9 cellular contexts compared by ENCODE assay signal in the genomic region with DNA sequence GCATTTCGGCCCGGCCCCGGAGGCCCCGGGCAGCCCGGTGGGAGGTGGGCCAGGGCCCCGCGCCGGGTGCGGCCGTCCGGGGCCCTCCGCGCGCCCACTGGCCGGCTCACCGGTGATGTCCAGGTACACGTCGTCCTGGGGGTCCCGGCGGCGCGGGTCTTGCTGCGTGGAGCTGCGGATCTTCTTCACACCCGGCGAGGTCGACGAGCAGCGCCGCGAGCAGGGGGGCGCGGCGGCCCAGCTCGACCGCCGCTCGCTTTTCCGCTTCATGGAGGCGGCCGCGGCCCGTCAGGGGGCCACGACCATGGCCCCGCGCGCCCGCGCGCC. TPM values are rescaled to one million over a fixed set of nuclear protein-coding genes. Genes with fewer than 3 reads are reported as not detected.
DNase-seq lines count a peak whose midpoint lies in the region; ATAC-seq and TF ChIP-seq lines count a peak whose summit lies in the region.
"Had no signal": no experiment of that assay in that cellular context is flagged by ENCODE, and none has a peak within 500 bp of the region (broad histone marks: within the 10 kb centered on the region; RNA-seq: fewer than 3 reads in every experiment).

No MANE protein-coding gene starts in this region.

- H3K27me3 ChIP-seq in AG04450 (ENCODE audit: control insufficient read depth, insufficient read depth, low read length) (no peaks in the 10 kb centered on the region), HUES64 (ENCODE audit: insufficient read depth, low read length) (peaks cover 24% of the 10 kb centered on the region), endodermal cell (ENCODE audit: control insufficient read depth, insufficient read depth, low read length, poor library complexity, severe bottlenecking) (no peaks in the 10 kb centered on the region), neural cell (ENCODE audit: insufficient read depth, low read depth, low read length) (no peaks in the 10 kb centered on the region), Karpas-422 (ENCODE audit: low read length) (no peaks in the 10 kb centered on the region)

- no peak overlapping the region for H3K27ac ChIP-seq in AG04450 (ENCODE audit: low read depth, low read length)
- no peak overlapping the region for H3K27ac ChIP-seq in HUES64 (ENCODE audit: low read depth, low read length)
- no peak overlapping the region for H3K27ac ChIP-seq in endodermal cell (ENCODE audit: low read depth, low read length)
- no peak overlapping the region for H3K27ac ChIP-seq in neural cell (ENCODE audit: low read length)
- no peak overlapping the region for H3K27ac ChIP-seq in Karpas-422 (ENCODE audit: low read length)

- no peak for TF ChIP-seq RAD21 in neural cell (conservative IDR thresholded peaks at IDR 0.05)

- no peaks in the 10 kb centered on the region for H3K36me3 Mint-ChIP-seq in endodermal cell (ENCODE audit: low read depth)

- no peak for TF ChIP-seq EP300 in neural cell (conservative IDR thresholded peaks at IDR 0.05; ENCODE audit: poor library complexity, severe bottlenecking)

- WGBS in HUES64: under 1% methylated on average over 50 of the region's 50 CpGs
- 0% methylated on average over 6 to 50 of the region's 50 CpGs for WGBS in endodermal cell (ENCODE audit: insufficient coverage in 1 of 2, insufficient read length in 1 of 2), 2 experiments

- no peak overlapping the region for H3K27ac Mint-ChIP-seq in endodermal cell
- H3K27ac Mint-ChIP-seq: activated CD4-positive, alpha-beta T cell treated with anti-CD3 and anti-CD28 coated beads for 36 hours had no signal

- POLR2A ChIA-PET in AG04450 (lab: Yijun Ruan, JAX): interaction anchor here (1.2 kb wide), 1 partner anchor 52 kb away, joined by 3 read pairs; no protein-coding TSS in a partner anchor

- no peak for TF ChIP-seq CTCF in AG04450 (IDR thresholded peaks at IDR 0.05; ENCODE audit: low read depth, low read length)
- no peak for TF ChIP-seq CTCF in endodermal cell (conservative IDR thresholded peaks at IDR 0.05)
- TF ChIP-seq CTCF in neural cell (IDR thresholded peaks at IDR 0.05; ENCODE audit: poor library complexity, severe bottlenecking): no peak

- ATAC-seq in GM19463 (IDR thresholded peaks at IDR 0.05; ENCODE audit: unreplicated experiment): no peak

- no peak overlapping the region for H2AFZ ChIP-seq in neural cell (ENCODE audit: low read depth, low read length)
- no peak overlapping the region for H2AFZ ChIP-seq in Karpas-422 (ENCODE audit: low read length)

- H3F3A ChIP-seq in neural cell (ENCODE audit: insufficient read depth, low read length, poor library complexity, severe bottlenecking): no peaks in the 10 kb centered on the region

- peak overlapping the region; percentile 63 for H3K4me3 Mint-ChIP-seq in endodermal cell

- H3K9me2 ChIP-seq in neural cell (ENCODE audit: insufficient read depth, low read length) (no peaks in the 10 kb centered on the region), Karpas-422 (replicated peaks; ENCODE audit: insufficient read depth, low read length) (no peaks in the 10 kb centered on the region)

- H3K9me3 ChIP-seq in AG04450 (ENCODE audit: control insufficient read depth, insufficient read depth, low read length): no peaks in the 10 kb centered on the region
- H3K9me3 ChIP-seq in HUES64 (ENCODE audit: insufficient read depth, low read depth, low read length): no peaks in the 10 kb centered on the region
- H3K9me3 ChIP-seq in endodermal cell (ENCODE audit: control insufficient read depth, low read length): no peaks in the 10 kb centered on the region
- no peaks in the 10 kb centered on the region for H3K9me3 ChIP-seq in neural cell (ENCODE audit: low read length)
- H3K9me3 ChIP-seq in Karpas-422 (ENCODE audit: low read length): no peaks in the 10 kb centered on the region

- H3K4me1 ChIP-seq in HUES64 (ENCODE audit: insufficient read depth, low read length) (peaks cover 24% of the 10 kb centered on the region), endodermal cell (ENCODE audit: control insufficient read depth, insufficient read depth, low read length) (peaks cover 8% of the 10 kb centered on the region), Karpas-422 (ENCODE audit: low read length) (no peaks in the 10 kb centered on the region)

- H3K4me1 Mint-ChIP-seq in endodermal cell: peaks cover 31% of the 10 kb centered on the region

- H3K4me3 ChIP-seq in AG04450 (ENCODE audit: low read depth, low read length) (peak overlapping the region; percentile 69), HUES64 (ENCODE audit: low read length) (peak overlapping the region; percentile 73), endodermal cell (ENCODE audit: low read length) (peak overlapping the region; percentile 91), neural cell (ENCODE audit: low read length) (peak overlapping the region; percentile 76), Karpas-422 (ENCODE audit: low read length) (no peak overlapping the region)

- no peaks in the 10 kb centered on the region for H3K9me3 Mint-ChIP-seq in endodermal cell

- H3K4me2 ChIP-seq in neural cell (ENCODE audit: low read length) (no peak overlapping the region), Karpas-422 (ENCODE audit: low read depth, low read length, poor library complexity, severe bottlenecking) (no peak overlapping the region)

- H3K36me3 ChIP-seq in HUES64 (ENCODE audit: insufficient read depth, low read length): no peaks in the 10 kb centered on the region
- no peaks in the 10 kb centered on the region for H3K36me3 ChIP-seq in endodermal cell (ENCODE audit: control insufficient read depth, insufficient read depth, low read length)
- H3K36me3 ChIP-seq in neural cell (ENCODE audit: insufficient read depth, low read length): no peaks in the 10 kb centered on the region
- H3K36me3 ChIP-seq in Karpas-422 (ENCODE audit: insufficient read depth, low read length): no peaks in the 10 kb centered on the region

- H3K79me2 ChIP-seq in neural cell (replicated peaks; ENCODE audit: insufficient read depth, low read length) (peaks cover 4% of the 10 kb centered on the region), Karpas-422 (ENCODE audit: low read length) (no peaks in the 10 kb centered on the region)

- H3K9ac ChIP-seq in HUES64 (ENCODE audit: low read depth, low read length) (peak overlapping the region; percentile 21; the same call in 1 of the 2 replicates), endodermal cell (ENCODE audit: extremely low read depth, low read length, poor library complexity, severe bottlenecking) (peak overlapping the region; percentile 47), neural cell (ENCODE audit: low read length) (peak overlapping the region; percentile 66), Karpas-422 (ENCODE audit: low read length) (no peak overlapping the region)

- DNase-seq in AG04450 (ENCODE audit: low read depth, low spot score) (no peak), endodermal cell (peak; percentile 59), pons (ENCODE audit: low spot score) (no peak), Karpas-422 (no peak), NCI-H1092 treated with DMSO at 0.1 percent for 48 hours (lab: John Stamatoyannopoulos, UW) (no peak)

- H4K20me1 ChIP-seq in neural cell (ENCODE audit: insufficient read depth) (no peaks in the 10 kb centered on the region), Karpas-422 (ENCODE audit: insufficient read depth, low read depth, low read length) (no peaks in the 10 kb centered on the region)

- CTCF ChIA-PET in AG04450 (lab: Charles Lee): interaction anchor here (0.6 kb wide), 1 partner anchor 1811 kb away, joined by 4 read pairs; no protein-coding TSS in a partner anchor

- H3K27me3 Mint-ChIP-seq in endodermal cell (ENCODE audit: insufficient read depth): peaks cover 4% of the 10 kb centered on the region

TF ChIP-seq in neural cell, 6 proteins besides CTCF, POLR2A, EP300 and RAD21 (continues in another document):
- TF ChIP-seq SMC3 (conservative IDR thresholded peaks at IDR 0.05; ENCODE audit: poor library complexity): no peak
- peak; percentile 11 for TF ChIP-seq POLR2AphosphoS5 (IDR thresholded peaks at IDR 0.05)
- no peak for TF ChIP-seq TAF1 (IDR thresholded peaks at IDR 0.05; ENCODE audit: low read depth)
- no peak for TF ChIP-seq EZH2 (IDR thresholded peaks at IDR 0.05; ENCODE audit: borderline replicate concordance, insufficient read depth, low read length, poor library complexity, severe bottlenecking)
- TF ChIP-seq MXI1 (conservative IDR thresholded peaks at IDR 0.05; ENCODE audit: poor library complexity, severe bottlenecking): no peak

RNA-seq across cellular contexts. Expression of gene CDC14B, which starts 0.6 kb away (rescaled TPM):
- polyA plus RNA-seq in AG04450 (2011; rRNA removed) (17.1 and 19.1 TPM in 2 replicates), neural cell (5.8 and 7.0 TPM in 2 replicates)
- polyA minus RNA-seq in AG04450 (2011; rRNA and poly(A)+ RNA removed): 32.8 and 33.6 TPM in 2 replicates
- 27.9 TPM for polyA plus RNA-seq in HUES64 (2013, experiment 1 of 2)
- polyA plus RNA-seq in HUES64 (2013, experiment 2 of 2): 33.3 TPM
- total RNA-seq in endodermal cell: 10 to 100 TPM; 47.5 to 48.3 TPM
- 16.4 TPM for polyA plus RNA-seq in endodermal cell (2013, experiment 1 of 2)
- 17.9 TPM for polyA plus RNA-seq in endodermal cell (2013, experiment 2 of 2)
- polyA minus RNA-seq in neural cell: 34.4 and 42.4 TPM in 2 replicates
- total RNA-seq in Karpas-422 (2014; rRNA removed; shearing (Covaris generic); ENCODE audit: low replicate concordance): 0.11 and 1.3 TPM in 2 replicates

RNA-seq across cellular contexts. Expression of gene PRXL2C, which starts 36.0 kb away (rescaled TPM):
- polyA plus RNA-seq in AG04450 (2011; rRNA removed): 4.1 and 5.5 TPM in 2 replicates
- 2.6 and 3.9 TPM in 2 replicates for polyA minus RNA-seq in AG04450 (2011; rRNA and poly(A)+ RNA removed)
- 4.3 TPM for polyA plus RNA-seq in HUES64 (2013, experiment 1 of 2)
- 4.3 TPM for polyA plus RNA-seq in HUES64 (2013, experiment 2 of 2)
- 1 to 10 TPM; 2.5 to 4.9 TPM for total RNA-seq in endodermal cell
- polyA plus RNA-seq in endodermal cell (2013, experiment 1 of 2): 2.9 TPM
- polyA plus RNA-seq in endodermal cell (2013, experiment 2 of 2): 3.2 TPM
- 0.12 and 0.14 TPM in 2 replicates for polyA plus RNA-seq in neural cell
- 0.23 and 0.24 TPM in 2 replicates for polyA minus RNA-seq in neural cell
- total RNA-seq in Karpas-422 (2014; rRNA removed; shearing (Covaris generic); ENCODE audit: low replicate concordance): 1.6 and 1.9 TPM in 2 replicates

Comparison
In these comparisons a context has a peak if more than half of its experiments do, and no peak if none do; other contexts are left out.
1. RNA of gene CDC14B, which starts 0.6 kb away (total RNA-seq): 47.5 to 48.3 TPM in endodermal cell; 0.11 to 1.3 TPM in Karpas-422; every median in the first group is over 10 times any median in the second.